Comparison of ENCODE assay signal across 35 cellular contexts in the genomic region with DNA sequence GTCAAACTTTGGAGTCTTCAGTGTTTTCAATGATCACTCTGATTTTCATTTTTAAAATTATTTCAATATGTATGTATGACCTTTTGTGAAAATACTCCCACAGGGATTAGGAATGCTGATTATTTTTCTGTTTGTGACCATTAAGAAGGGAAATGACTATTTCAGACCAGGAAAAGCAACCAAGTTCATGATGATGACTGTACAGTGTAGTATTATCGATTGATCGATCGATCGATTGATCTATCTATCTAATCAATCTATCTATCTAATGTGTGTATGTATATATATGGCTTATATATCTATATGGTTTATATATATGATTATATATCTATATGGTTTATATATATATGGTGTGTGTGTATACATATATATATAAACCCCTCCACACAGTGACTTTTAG.
"Had no signal": no experiment of that assay in that cellular context is flagged by ENCODE, and none has a peak within 500 bp of the region (broad histone marks: within the 10 kb centered on the region; RNA-seq: fewer than 3 reads in every experiment).

No MANE protein-coding gene starts in this region.

- ATAC-seq: activated CD4-positive, alpha-beta T cell treated with anti-CD3 and anti-CD28 coated beads for 36 hours; activated CD4-positive, CD25-positive, alpha-beta regulatory T cell treated with anti-CD3 and anti-CD28 coated beads, Interleukin-2, amount 50 U/mL, for 24 hours; activated CD8-positive, alpha-beta memory T cell treated with anti-CD3 and anti-CD28 coated beads, Interleukin-2, amount 10 ng/mL, durations not matched to agents 7 days and 5 days; activated CD8-positive, alpha-beta T cell treated with anti-CD3 and anti-CD28 coated beads, Interleukin-2, amount 10 ng/mL, durations not matched to agents 7 days and 5 days; activated naive CD4-positive, alpha-beta T cell treated with anti-CD3 and anti-CD28 coated beads, Interleukin-2, amount 50 U/mL, for 72 hours; body of pancreas had no signal

- H3K27ac ChIP-seq: adrenal gland, body of pancreas, brain microvascular endothelial cell, breast epithelium, VCaP had no signal

- H3K4me1 Mint-ChIP-seq: activated CD4-positive, alpha-beta memory T cell treated with anti-CD3 and anti-CD28 coated beads, Interleukin-2, amount 10 ng/mL, durations not matched to agents 7 days and 5 days; activated CD4-positive, alpha-beta T cell treated with anti-CD3 and anti-CD28 coated beads for 36 hours; activated CD4-positive, alpha-beta T cell treated with anti-CD3 and anti-CD28 coated beads, Interleukin-2, amount 10 ng/mL, durations not matched to agents 7 days and 5 days; activated CD8-positive, alpha-beta memory T cell treated with anti-CD3 and anti-CD28 coated beads, Interleukin-2, amount 10 ng/mL, durations not matched to agents 7 days and 5 days; activated naive CD8-positive, alpha-beta T cell treated with anti-CD3 and anti-CD28 coated beads for 36 hours had no signal

- H3K4me3 ChIP-seq: adrenal gland, body of pancreas, breast epithelium had no signal

- H3K27ac Mint-ChIP-seq: activated CD4-positive, alpha-beta memory T cell treated with anti-CD3 and anti-CD28 coated beads, Interleukin-2, amount 10 ng/mL, durations not matched to agents 7 days and 5 days; activated CD4-positive, alpha-beta T cell treated with anti-CD3 and anti-CD28 coated beads for 36 hours; activated CD4-positive, alpha-beta T cell treated with anti-CD3 and anti-CD28 coated beads, Interleukin-2, amount 10 ng/mL, durations not matched to agents 7 days and 5 days; activated CD8-positive, alpha-beta memory T cell treated with anti-CD3 and anti-CD28 coated beads, Interleukin-2, amount 10 ng/mL, durations not matched to agents 7 days and 5 days; activated CD8-positive, alpha-beta T cell treated with anti-CD3 and anti-CD28 coated beads, Interleukin-2, amount 10 ng/mL, durations not matched to agents 7 days and 5 days; activated naive CD4-positive, alpha-beta T cell treated with anti-CD3 and anti-CD28 coated beads for 36 hours; activated naive CD4-positive, alpha-beta T cell treated with anti-CD3 and anti-CD28 coated beads, Interleukin-2, amount 50 U/mL, for 72 hours; activated naive CD8-positive, alpha-beta T cell treated with anti-CD3 and anti-CD28 coated beads for 36 hours; activated T-cell treated with anti-CD3 and anti-CD28 coated beads, Interleukin-2, amount 50 U/mL, for 24 hours; T-helper 1 cell treated with Interleukin-12 subunit alpha and Interleukin-12 subunit beta and Interleukin-4 antibody, amounts not matched to agents 30 μg/mL and 1 μg/mL, for 36 hours; T-helper 2 cell treated with Interferon-gamma antibody and Interleukin-4, amounts not matched to agents 5 μg/mL and 100 μg/mL, for 36 hours had no signal

- DNase-seq: activated CD4-positive, alpha-beta memory T cell treated with anti-CD3 and anti-CD28 coated beads, Interleukin-2, amount 10 ng/mL, durations not matched to agents 7 days and 5 days; activated CD4-positive, alpha-beta T cell treated with anti-CD3 and anti-CD28 coated beads for 1 hour; activated CD4-positive, alpha-beta T cell treated with anti-CD3 and anti-CD28 coated beads for 36 hours; activated CD4-positive, alpha-beta T cell treated with anti-CD3 and anti-CD28 coated beads for 48 hours; activated CD4-positive, alpha-beta T cell treated with anti-CD3 and anti-CD28 coated beads, Interleukin-2, amount 10 ng/mL, durations not matched to agents 7 days and 5 days; activated CD4-positive, alpha-beta T cell treated with anti-CD3 and anti-CD28 coated beads, Interleukin-2, amount 50 U/mL, for 48 hours; activated CD4-positive, CD25-positive, alpha-beta regulatory T cell; activated CD8-positive, alpha-beta memory T cell treated with anti-CD3 and anti-CD28 coated beads for 24 hours; activated CD8-positive, alpha-beta memory T cell treated with anti-CD3 and anti-CD28 coated beads, Interleukin-2, amount 10 ng/mL, durations not matched to agents 7 days and 5 days; activated CD8-positive, alpha-beta memory T cell treated with anti-CD3 and anti-CD28 coated beads, Interleukin-2, amount 50 U/mL, for 48 hours; activated CD8-positive, alpha-beta T cell treated with anti-CD3 and anti-CD28 coated beads, Interleukin-2, amount 10 ng/mL, durations not matched to agents 7 days and 5 days; activated effector memory CD4-positive, alpha-beta T cell treated with anti-CD3 and anti-CD28 coated beads, Interleukin-2, amount 50 U/mL, for 16 hours; activated gamma-delta T cell treated with Interleukin-2 at 50 U/mL for 16 hours; activated naive CD4-positive, alpha-beta T cell; activated naive CD4-positive, alpha-beta T cell treated with anti-CD3 and anti-CD28 coated beads for 36 hours; activated naive CD4-positive, alpha-beta T cell treated with anti-CD3 and anti-CD28 coated beads, Interleukin-2, amount 50 U/mL, for 16 hours; activated naive CD8-positive, alpha-beta T cell treated with anti-CD3 and anti-CD28 coated beads for 36 hours; activated T-cell treated with anti-CD3 and anti-CD28 coated beads, Interleukin-2, amount 50 U/mL, for 24 hours; activated T-cell treated with anti-CD3 and anti-CD28 coated beads, Interleukin-2, amount 50 U/mL, for 48 hours; adrenal gland; amniotic stem cell; aorta; body of pancreas; brain microvascular endothelial cell; central memory CD4-positive, alpha-beta T cell; T-helper 1 cell; T-helper 2 cell; T-helper 9 cell had no signal

- H3K27me3 Mint-ChIP-seq: activated CD4-positive, alpha-beta memory T cell treated with anti-CD3 and anti-CD28 coated beads, Interleukin-2, amount 10 ng/mL, durations not matched to agents 7 days and 5 days; activated CD4-positive, alpha-beta T cell treated with anti-CD3 and anti-CD28 coated beads for 36 hours; activated CD4-positive, alpha-beta T cell treated with anti-CD3 and anti-CD28 coated beads, Interleukin-2, amount 10 ng/mL, durations not matched to agents 7 days and 5 days; activated CD8-positive, alpha-beta memory T cell treated with anti-CD3 and anti-CD28 coated beads, Interleukin-2, amount 10 ng/mL, durations not matched to agents 7 days and 5 days; activated naive CD8-positive, alpha-beta T cell treated with anti-CD3 and anti-CD28 coated beads for 36 hours; activated T-cell treated with anti-CD3 and anti-CD28 coated beads, Interleukin-2, amount 50 U/mL, for 24 hours had no signal

- H3K4me1 ChIP-seq: adrenal gland, body of pancreas, breast epithelium had no signal

- H3K36me3 Mint-ChIP-seq: activated CD8-positive, alpha-beta memory T cell treated with anti-CD3 and anti-CD28 coated beads, Interleukin-2, amount 10 ng/mL, durations not matched to agents 7 days and 5 days; activated naive CD4-positive, alpha-beta T cell treated with anti-CD3 and anti-CD28 coated beads, Interleukin-2, amount 50 U/mL, for 72 hours; activated naive CD8-positive, alpha-beta T cell treated with anti-CD3 and anti-CD28 coated beads for 36 hours had no signal

- H3K4me3 Mint-ChIP-seq: activated CD4-positive, alpha-beta memory T cell treated with anti-CD3 and anti-CD28 coated beads, Interleukin-2, amount 10 ng/mL, durations not matched to agents 7 days and 5 days; activated CD4-positive, alpha-beta T cell treated with anti-CD3 and anti-CD28 coated beads for 36 hours; activated CD4-positive, alpha-beta T cell treated with anti-CD3 and anti-CD28 coated beads, Interleukin-2, amount 10 ng/mL, durations not matched to agents 7 days and 5 days; activated CD8-positive, alpha-beta memory T cell treated with anti-CD3 and anti-CD28 coated beads, Interleukin-2, amount 10 ng/mL, durations not matched to agents 7 days and 5 days; activated CD8-positive, alpha-beta T cell treated with anti-CD3 and anti-CD28 coated beads, Interleukin-2, amount 10 ng/mL, durations not matched to agents 7 days and 5 days; activated naive CD4-positive, alpha-beta T cell treated with anti-CD3 and anti-CD28 coated beads for 36 hours; activated naive CD8-positive, alpha-beta T cell treated with anti-CD3 and anti-CD28 coated beads for 36 hours; activated T-cell treated with anti-CD3 and anti-CD28 coated beads, Interleukin-2, amount 50 U/mL, for 24 hours; T-helper 1 cell treated with Interleukin-12 subunit alpha and Interleukin-12 subunit beta and Interleukin-4 antibody, amounts not matched to agents 30 μg/mL and 1 μg/mL, for 36 hours; T-helper 2 cell treated with Interferon-gamma antibody and Interleukin-4, amounts not matched to agents 5 μg/mL and 100 μg/mL, for 36 hours had no signal

- FAIRE-seq: astrocyte had no signal

- H3K9me3 Mint-ChIP-seq: activated CD4-positive, alpha-beta memory T cell treated with anti-CD3 and anti-CD28 coated beads, Interleukin-2, amount 10 ng/mL, durations not matched to agents 7 days and 5 days; activated CD4-positive, alpha-beta T cell treated with anti-CD3 and anti-CD28 coated beads, Interleukin-2, amount 10 ng/mL, durations not matched to agents 7 days and 5 days; activated naive CD4-positive, alpha-beta T cell treated with anti-CD3 and anti-CD28 coated beads for 36 hours; activated T-cell treated with anti-CD3 and anti-CD28 coated beads, Interleukin-2, amount 50 U/mL, for 24 hours; T-helper 1 cell treated with Interleukin-12 subunit alpha and Interleukin-12 subunit beta and Interleukin-4 antibody, amounts not matched to agents 30 μg/mL and 1 μg/mL, for 36 hours; T-helper 2 cell treated with Interferon-gamma antibody and Interleukin-4, amounts not matched to agents 5 μg/mL and 100 μg/mL, for 36 hours had no signal

- H3K36me3 ChIP-seq: adrenal gland, brain microvascular endothelial cell, breast epithelium had no signal

- H3K9me3 ChIP-seq: body of pancreas, breast epithelium had no signal

- H3K27me3 ChIP-seq: adrenal gland, body of pancreas, brain microvascular endothelial cell, breast epithelium had no signal
